ENCODE assay signal across 24 cellular contexts in the genomic region with DNA sequence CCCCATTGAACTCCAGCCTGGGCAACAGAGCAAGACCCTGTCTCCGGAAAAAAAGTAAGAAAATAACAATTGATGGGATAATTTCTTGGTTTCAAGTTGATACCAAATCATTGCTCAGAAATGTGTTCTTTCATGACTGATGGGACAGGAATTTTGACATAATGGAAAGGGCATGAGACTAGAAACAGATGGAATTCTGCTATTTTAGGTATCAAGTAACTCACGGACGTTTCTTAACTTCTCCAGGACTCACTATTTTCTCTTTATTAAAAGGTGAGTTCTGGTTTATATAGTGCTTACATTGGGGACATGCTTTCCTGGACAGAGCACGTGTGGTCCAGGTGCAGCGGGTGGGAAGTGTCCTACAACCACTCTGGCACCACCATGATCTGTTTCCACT. TPM values are rescaled to one million over a fixed set of nuclear protein-coding genes. Genes with fewer than 3 reads are reported as not detected.
DNase-seq lines count a peak whose midpoint lies in the region; ATAC-seq, FAIRE-seq and TF ChIP-seq lines count a peak whose summit lies in the region.
"Had no signal": no experiment of that assay in that cellular context is flagged by ENCODE, and none has a peak within 500 bp of the region (broad histone marks: within the 10 kb centered on the region; RNA-seq: fewer than 3 reads in every experiment).

No MANE protein-coding gene starts in this region.

- no peak for FAIRE-seq in HepG2 (lab: Jason Lieb, UNC)
- FAIRE-seq: H1 had no signal

- no peaks in the 10 kb centered on the region for H3K36me3 ChIP-seq in adipocyte (ENCODE audit: control insufficient read depth, insufficient read depth, low read length, severe bottlenecking)
- H3K36me3 ChIP-seq in skeletal muscle satellite cell (ENCODE audit: insufficient read depth, low read length): no peaks in the 10 kb centered on the region
- no peaks in the 10 kb centered on the region for H3K36me3 ChIP-seq in HepG2 (replicated peaks in 1 of 2; ENCODE audit: control insufficient read depth in 1 of 2, insufficient read depth in 2 of 2, low read length in 2 of 2)
- H3K36me3 ChIP-seq: breast epithelium, prostate gland, vagina had no signal

- CTCF ChIA-PET in HepG2 (lab: Yijun Ruan, JAX; ENCODE audit: low intra/inter-chr PET ratio, low total read pairs): no interaction called here

- H4K20me1 ChIP-seq in HepG2 (ENCODE audit: insufficient read depth, low read length): no peaks in the 10 kb centered on the region

- H3K4me3 ChIP-seq in adipocyte (ENCODE audit: low read length) (peak overlapping the region; percentile 46), fibroblast of the aortic adventitia (ENCODE audit: low read depth, low read length) (no peak overlapping the region), skeletal muscle satellite cell (ENCODE audit: low read length) (no peak overlapping the region), HepG2 (replicated peaks in 1 of 3; ENCODE audit: insufficient read depth in 1 of 3, low read depth in 2 of 3, low read length in 3 of 3) (no peak overlapping the region)
- H3K4me3 ChIP-seq: breast epithelium, dorsolateral prefrontal cortex, prostate gland, vagina had no signal

- POLR2A ChIA-PET in HepG2 (lab: Yijun Ruan, JAX): no interaction called here

- no peak for ATAC-seq in HepG2
- ATAC-seq: natural killer cell treated with Interleukin-12 subunit alpha and Interleukin-12 subunit beta and Interleukin-15 and Interleukin-18, amount 100 ng/mL, for 72 hours had no signal

- WGBS in HepG2 (ENCODE audit: low lambda C conversion rate): 70% methylated on average over 5 of the region's 5 CpGs

- TF ChIP-seq POLR2A in HepG2 (IDR thresholded peaks at IDR 0.05; ENCODE audit: insufficient read depth in 1 of 2, low read depth in 2 of 2, low read length in 2 of 2): no peak

- peak overlapping the region; percentile 64 for H3K4me2 ChIP-seq in skeletal muscle satellite cell (ENCODE audit: low read length)
- H3K4me2 ChIP-seq in HepG2 (ENCODE audit: low read depth, low read length): no peak overlapping the region

- TF ChIP-seq EP300 in HepG2 (IDR thresholded peaks at IDR 0.05; ENCODE audit: low read depth in 2 of 2, low read length in 2 of 2) (no peak), HepG2 (CRISPR knock-in tag; IDR thresholded peaks at IDR 0.05; ENCODE audit: borderline replicate concordance) (no peak)

- TF ChIP-seq CTCF in fibroblast of the aortic adventitia (IDR thresholded peaks at IDR 0.05; ENCODE audit: insufficient read depth, low read length): no peak
- TF ChIP-seq CTCF in HepG2 (CRISPR knock-in tag; IDR thresholded peaks at IDR 0.05): no peak

- intact Hi-C loops in HepG2 (cut with micrococcal nuclease; ENCODE audit: unreplicated experiment): no loop called here

- H3K4me1 ChIP-seq in adipocyte (ENCODE audit: control insufficient read depth, insufficient read depth, low read length): peaks cover 10% of the 10 kb centered on the region
- peaks cover 26% of the 10 kb centered on the region for H3K4me1 ChIP-seq in skeletal muscle satellite cell (ENCODE audit: control insufficient read depth, insufficient read depth, low read length)
- H3K4me1 ChIP-seq in HepG2 (ENCODE audit: insufficient read depth, low read length): peaks cover 26% of the 10 kb centered on the region
- H3K4me1 ChIP-seq: breast epithelium, prostate gland, vagina had no signal

- DNase-seq in GM03348 (ENCODE audit: low spot score) (peak; percentile 68), adipocyte (ENCODE audit: low read depth) (peak; percentile 80), fibroblast of the aortic adventitia (ENCODE audit: low read depth) (peak; percentile 34), HepG2 (ENCODE audit: low spot score) (no peak), T-helper 2 cell (no peak)
- DNase-seq in activated CD4-positive, alpha-beta T cell treated with anti-CD3 and anti-CD28 coated beads, Interleukin-2, amount 50 U/mL, for 48 hours: no peak
- DNase-seq: activated CD4-positive, alpha-beta memory T cell treated with anti-CD3 and anti-CD28 coated beads for 36 hours; activated naive CD4-positive, alpha-beta T cell treated with anti-CD3 and anti-CD28 coated beads, Interleukin-2, amount 10 ng/mL, durations not matched to agents 7 days and 5 days; activated T-cell treated with anti-CD3 and anti-CD28 coated beads, Interleukin-2, amount 50 U/mL, for 1 hour; dorsolateral prefrontal cortex; head of caudate nucleus; Kasumi-1; NCI-H1417; SIG-M5; stimulated activated CD4-positive, alpha-beta T cell treated with anti-CD3 and anti-CD28 coated beads, Interleukin-4, amount 100 ng/mL, for 4 hours; substantia nigra; T-helper 1 cell had no signal

- no peak for TF ChIP-seq RAD21 in HepG2 (CRISPR knock-in tag; IDR thresholded peaks at IDR 0.05)

- H2AFZ ChIP-seq in HepG2 (ENCODE audit: low read length): no peak overlapping the region

- H3K27me3 ChIP-seq in adipocyte (replicated peaks; ENCODE audit: control insufficient read depth, insufficient read depth, low read length): no peaks in the 10 kb centered on the region
- no peaks in the 10 kb centered on the region for H3K27me3 ChIP-seq in skeletal muscle satellite cell (ENCODE audit: control insufficient read depth, insufficient read depth, low read length)
- H3K27me3 ChIP-seq in HepG2 (ENCODE audit: control insufficient read depth in 1 of 2, insufficient read depth in 2 of 2, low read length in 2 of 2): peaks cover 0 to 11% of the 10 kb centered on the region in 2 experiments; a peak in 3 of 5 replicates
- H3K27me3 ChIP-seq: vagina had no signal

- H3K9ac ChIP-seq in adipocyte (ENCODE audit: low read length) (no peak overlapping the region), skeletal muscle satellite cell (ENCODE audit: low read depth, low read length) (peak overlapping the region; percentile 61), HepG2 (ENCODE audit: insufficient read depth, low read depth, low read length) (no peak overlapping the region)

- no peak overlapping the region for H3K27ac ChIP-seq in HepG2 (ENCODE audit: extremely low read length, insufficient read depth, low read length)
- H3K27ac ChIP-seq: breast epithelium, C4-2B, dorsolateral prefrontal cortex, prostate gland, vagina had no signal

- no TSS peak for BruUV-seq in HepG2 (replicated peaks; lab: Mats Ljungman, UMichigan)

- in situ Hi-C loops in HepG2 (cut with HindIII; ENCODE audit: extremely low pct_ligation_motif_present, low pct_unique_long_range_greater_than_20kb): no loop called here

- no peaks in the 10 kb centered on the region for H3K9me3 ChIP-seq in adipocyte (ENCODE audit: control insufficient read depth, low read length)
- no peaks in the 10 kb centered on the region for H3K9me3 ChIP-seq in skeletal muscle satellite cell (replicated peaks; ENCODE audit: low read length)
- no peaks in the 10 kb centered on the region for H3K9me3 ChIP-seq in HepG2 (ENCODE audit: low read length)
- H3K9me3 ChIP-seq: breast epithelium, prostate gland, vagina had no signal

- H3K79me2 ChIP-seq in HepG2 (ENCODE audit: insufficient read depth, low read length): no peaks in the 10 kb centered on the region

RNA-seq across cellular contexts. Expression of a gene that starts 6.0 kb away (rescaled TPM):
- 4.2 and 4.3 TPM in 2 replicates for total RNA-seq in fibroblast of the aortic adventitia (ENCODE audit: low replicate concordance)
- total RNA-seq in skeletal muscle satellite cell (2012; rRNA removed): 0.76 and 2.4 TPM in 2 replicates
- total RNA-seq in HepG2 (2016; rRNA removed; fragmentation: Illumina TruSeq; extraction: Trizol): 89.8 and 133 TPM in 2 replicates
- total RNA-seq in HepG2 (2016; cell fraction: cytosol; rRNA removed; fragmentation: Illumina TruSeq; extraction: Trizol; ENCODE audit: low read depth): 7.1 and 8.3 TPM in 2 replicates
- 86.8 and 115 TPM in 2 replicates for total RNA-seq in HepG2 (2016; cell fraction: insoluble cytoplasmic fraction; rRNA removed; fragmentation: Illumina TruSeq; extraction: Trizol)
- 25.8 and 26.4 TPM in 2 replicates for total RNA-seq in HepG2 (2016; cell fraction: membrane; rRNA removed; fragmentation: Illumina TruSeq; extraction: Trizol)
- total RNA-seq in HepG2 (2016; cell fraction: nucleus; rRNA removed; fragmentation: Illumina TruSeq; extraction: Trizol): 108 and 127 TPM in 2 replicates
- 101 and 117 TPM in 2 replicates for polyA plus RNA-seq in HepG2 (2011; rRNA removed)
- 90.6 and 111 TPM in 2 replicates for polyA plus RNA-seq in HepG2 (2011; cell fraction: cytosol; rRNA removed)
- polyA plus RNA-seq in HepG2 (2011; cell fraction: nucleus; rRNA removed): 212 and 239 TPM in 2 replicates
- polyA plus RNA-seq in HepG2 (2012): 214 and 279 TPM in 2 replicates
- polyA plus RNA-seq in HepG2 (2016; cell fraction: cytosol; fragmentation: Illumina TruSeq; extraction: Trizol; ENCODE audit: low read depth): 1.6 and 1.8 TPM in 2 replicates
- polyA plus RNA-seq in HepG2 (2016; cell fraction: insoluble cytoplasmic fraction; fragmentation: Illumina TruSeq; extraction: Trizol; ENCODE audit: low read depth): 60.1 and 69.4 TPM in 2 replicates
- polyA plus RNA-seq in HepG2 (2016; cell fraction: membrane; fragmentation: Illumina TruSeq; extraction: Trizol; ENCODE audit: low read depth): 3.9 and 5.4 TPM in 2 replicates
- polyA plus RNA-seq in HepG2 (2016; cell fraction: nucleus; fragmentation: Illumina TruSeq; extraction: Trizol; ENCODE audit: insufficient read depth, low read depth): 79.3 and 87.4 TPM in 2 replicates
- polyA minus RNA-seq in HepG2 (2011; rRNA and poly(A)+ RNA removed; ENCODE audit: low replicate concordance): 21.3 and 192 TPM in 2 replicates
- polyA minus RNA-seq in HepG2 (2011; cell fraction: cytosol; rRNA and poly(A)+ RNA removed): 301 and 325 TPM in 2 replicates
- polyA minus RNA-seq in HepG2 (2011; cell fraction: nucleus; rRNA and poly(A)+ RNA removed): 412 and 443 TPM in 2 replicates
- total RNA-seq: natural killer cell treated with Interleukin-12 subunit alpha and Interleukin-12 subunit beta and Interleukin-15 and Interleukin-18, amount 100 ng/mL, for 72 hours had no signal

RNA-seq across cellular contexts. Expression of a gene that starts 54.5 kb away (rescaled TPM):
- total RNA-seq in fibroblast of the aortic adventitia (ENCODE audit: low replicate concordance): 15.3 and 15.6 TPM in 2 replicates
- 9.8 and 13.7 TPM in 2 replicates for total RNA-seq in skeletal muscle satellite cell (2012; rRNA removed)
- 47.5 and 82.0 TPM in 2 replicates for total RNA-seq in HepG2 (2016; rRNA removed; fragmentation: Illumina TruSeq; extraction: Trizol)
- 4.5 and 5.3 TPM in 2 replicates for total RNA-seq in HepG2 (2016; cell fraction: cytosol; rRNA removed; fragmentation: Illumina TruSeq; extraction: Trizol; ENCODE audit: low read depth)
- total RNA-seq in HepG2 (2016; cell fraction: insoluble cytoplasmic fraction; rRNA removed; fragmentation: Illumina TruSeq; extraction: Trizol): 53.2 and 86.1 TPM in 2 replicates
- total RNA-seq in HepG2 (2016; cell fraction: membrane; rRNA removed; fragmentation: Illumina TruSeq; extraction: Trizol): 13.9 and 17.5 TPM in 2 replicates
- total RNA-seq in HepG2 (2016; cell fraction: nucleus; rRNA removed; fragmentation: Illumina TruSeq; extraction: Trizol): 32.5 and 36.4 TPM in 2 replicates
- polyA plus RNA-seq in HepG2 (2011; rRNA removed): 11.6 and 17.5 TPM in 2 replicates
- polyA plus RNA-seq in HepG2 (2011; cell fraction: cytosol; rRNA removed): 7.7 and 8.9 TPM in 2 replicates
- 7.9 and 11.5 TPM in 2 replicates for polyA plus RNA-seq in HepG2 (2011; cell fraction: nucleus; rRNA removed)
- 12.4 and 15.5 TPM in 2 replicates for polyA plus RNA-seq in HepG2 (2012)
- 2.1 and 2.4 TPM in 2 replicates for polyA plus RNA-seq in HepG2 (2016; cell fraction: cytosol; fragmentation: Illumina TruSeq; extraction: Trizol; ENCODE audit: low read depth)
- 53.9 and 61.3 TPM in 2 replicates for polyA plus RNA-seq in HepG2 (2016; cell fraction: insoluble cytoplasmic fraction; fragmentation: Illumina TruSeq; extraction: Trizol; ENCODE audit: low read depth)
- 6.2 and 7.3 TPM in 2 replicates for polyA plus RNA-seq in HepG2 (2016; cell fraction: membrane; fragmentation: Illumina TruSeq; extraction: Trizol; ENCODE audit: low read depth)
- 40.0 and 41.7 TPM in 2 replicates for polyA plus RNA-seq in HepG2 (2016; cell fraction: nucleus; fragmentation: Illumina TruSeq; extraction: Trizol; ENCODE audit: insufficient read depth, low read depth)
- 7.8 and 10.6 TPM in 2 replicates for polyA minus RNA-seq in HepG2 (2011; rRNA and poly(A)+ RNA removed; ENCODE audit: low replicate concordance)
- 9.2 and 11.9 TPM in 2 replicates for polyA minus RNA-seq in HepG2 (2011; cell fraction: cytosol; rRNA and poly(A)+ RNA removed)
- polyA minus RNA-seq in HepG2 (2011; cell fraction: nucleus; rRNA and poly(A)+ RNA removed): 28.1 and 32.1 TPM in 2 replicates

Comparison
In these comparisons a context has a peak if more than half of its experiments do, and no peak if none do; other contexts are left out.
1. DNase-seq: peak in GM03348 (single experiment), adipocyte (single experiment) and fibroblast of the aortic adventitia (single experiment); none in activated CD4-positive, alpha-beta T cell treated with anti-CD3 and anti-CD28 coated beads, Interleukin-2, amount 50 U/mL, for 48 hours (0 of 2), HepG2 (single experiment) and T-helper 2 cell (0 of 5).